Comparison of ENCODE assay signal across 20 cellular contexts in genomic region chr4:128596115-128596514, GRCh38.
A peak's percentile ranks its signal among the peaks of the same experiment; 100 is the strongest.
DNase-seq lines count a peak whose midpoint lies in the region; ATAC-seq and TF ChIP-seq lines count a peak whose summit lies in the region.
"Had no signal": no experiment of that assay in that cellular context is flagged by ENCODE, and none has a peak within 500 bp of the region (broad histone marks: within the 10 kb centered on the region; RNA-seq: fewer than 3 reads in every experiment).

No MANE protein-coding gene starts in this region.

- peaks cover 21% of the 10 kb centered on the region for H3K36me3 Mint-ChIP-seq in GM23338 (ENCODE audit: low read depth)
- peaks cover 0 to 11% (median 8%) of the 10 kb centered on the region in 5 donors for H3K36me3 Mint-ChIP-seq in naive thymus-derived CD4-positive, alpha-beta T cell
- H3K36me3 Mint-ChIP-seq: CD8-positive, alpha-beta T cell had no signal

- no peak for DNase-seq in hepatocyte (ENCODE audit: low spot score)
- DNase-seq in mesenchymal stem cell = no peak
- DNase-seq in stomach = peak; percentile 75
- DNase-seq in NCI-H2081 treated with DMSO at 0.1 percent for 48 hours (lab: John Stamatoyannopoulos, UW) = no peak
- no peak for DNase-seq in GM23338 (ENCODE audit: low spot score)
- DNase-seq in ovary = no peak
- no peak for DNase-seq in naive thymus-derived CD4-positive, alpha-beta T cell
- DNase-seq: CD8-positive, alpha-beta T cell; Kasumi-1; MG63; NCI-H1048; NCI-H1436; NCI-H1930; NCI-H345; NCI-H524 treated with DMSO at 0.1 percent for 48 hours; PC-3; SIG-M5 had no signal

- no peak overlapping the region for H2BK5ac ChIP-seq in mesenchymal stem cell (ENCODE audit: low read depth, low read length, poor library complexity, severe bottlenecking)

- no peaks in the 10 kb centered on the region for H3K27me3 ChIP-seq in hepatocyte
- peaks cover 0 to 2% of the 10 kb centered on the region in 2 experiments for H3K27me3 ChIP-seq in mesenchymal stem cell (ENCODE audit: control insufficient read depth in 1 of 2, insufficient read depth in 1 of 2, low read length in 2 of 2)
- no peaks in the 10 kb centered on the region for H3K27me3 ChIP-seq in stomach
- no peaks in the 10 kb centered on the region for H3K27me3 ChIP-seq in GM23338 (ENCODE audit: insufficient read depth)
- H3K27me3 ChIP-seq in ovary = no peaks in the 10 kb centered on the region
- no peaks in the 10 kb centered on the region for H3K27me3 ChIP-seq in naive thymus-derived CD4-positive, alpha-beta T cell (ENCODE audit: control insufficient read depth in 2 of 2, insufficient read depth in 2 of 2, low read length in 2 of 2)
- H3K27me3 ChIP-seq: BLaER1, MG63 had no signal

- H3K9me3 Mint-ChIP-seq in GM23338 = peaks cover 19% of the 10 kb centered on the region
- H3K9me3 Mint-ChIP-seq in naive thymus-derived CD4-positive, alpha-beta T cell = peaks cover 2 to 26% (median 13%) of the 10 kb centered on the region in 11 donors

- H3K9me3 ChIP-seq in hepatocyte (ENCODE audit: low read depth) (no peaks in the 10 kb centered on the region), mesenchymal stem cell (ENCODE audit: control insufficient read depth, low read length) (peaks cover 10% of the 10 kb centered on the region), stomach (no peaks in the 10 kb centered on the region), ovary (no peaks in the 10 kb centered on the region)
- H3K9me3 ChIP-seq in naive thymus-derived CD4-positive, alpha-beta T cell (ENCODE audit: control insufficient read depth in 2 of 3, low read length in 3 of 3) = peaks cover 0 to 3% (median 0%) of the 10 kb centered on the region in 3 experiments
- H3K9me3 ChIP-seq: BLaER1, MG63 had no signal

- H3K27ac ChIP-seq in hepatocyte = peak overlapping the region; percentile 66
- peak overlapping the region; percentile 18 for H3K27ac ChIP-seq in mesenchymal stem cell (ENCODE audit: low read length, poor library complexity, severe bottlenecking)
- H3K27ac ChIP-seq in stomach = peak overlapping the region; percentile 38 to 88 (median 52)
- no peak overlapping the region for H3K27ac ChIP-seq in GM23338 (ENCODE audit: low read depth)
- H3K27ac ChIP-seq in ovary = no peak overlapping the region
- no peak overlapping the region for H3K27ac ChIP-seq in naive thymus-derived CD4-positive, alpha-beta T cell (ENCODE audit: low read depth, low read length)
- H3K27ac ChIP-seq: BLaER1, RWPE1 had no signal

- no peaks in the 10 kb centered on the region for H3K9me2 ChIP-seq in hepatocyte (replicated peaks; ENCODE audit: insufficient read depth)
- 0 out of 2 replicates have a peak, but pooled peaks cover 5% of the 10 kb centered on the region for H3K9me2 ChIP-seq in GM23338 (ENCODE audit: insufficient read depth)

- no peak overlapping the region for H3K4me2 ChIP-seq in hepatocyte
- H3K4me2 ChIP-seq in mesenchymal stem cell (ENCODE audit: low read length, poor library complexity, severe bottlenecking) = no peak overlapping the region
- no peak overlapping the region for H3K4me2 ChIP-seq in GM23338
- H3K4me2 ChIP-seq: BLaER1 had no signal

- POLR2A ChIA-PET in naive thymus-derived CD4-positive, alpha-beta T cell (lab: Charles Lee) = no interaction called here

- no peak for ATAC-seq in GM23338
- ATAC-seq in naive thymus-derived CD4-positive, alpha-beta T cell = no peak
- ATAC-seq: CD8-positive, alpha-beta T cell; PC-3 had no signal

- H2BK120ac ChIP-seq in mesenchymal stem cell (ENCODE audit: low read depth, low read length) = peak overlapping the region; percentile 64

- H3K4me1 ChIP-seq in hepatocyte (ENCODE audit: insufficient read depth) (peaks cover 21% of the 10 kb centered on the region), mesenchymal stem cell (ENCODE audit: control insufficient read depth, insufficient read depth, low read depth, low read length) (peaks cover 17% of the 10 kb centered on the region), stomach (peaks cover 20 to 48% (median 43%) of the 10 kb centered on the region in 4 donors), GM23338 (ENCODE audit: insufficient read depth) (0 out of 2 replicates have a peak, but pooled peaks cover 3% of the 10 kb centered on the region), ovary (ENCODE audit: insufficient read depth) (peaks cover 15% of the 10 kb centered on the region)
- H3K4me1 ChIP-seq in naive thymus-derived CD4-positive, alpha-beta T cell (ENCODE audit: control insufficient read depth in 2 of 2, insufficient read depth in 2 of 2, low read length in 2 of 2) = no peaks in the 10 kb centered on the region
- H3K4me1 ChIP-seq: BLaER1 had no signal

- H2AFZ ChIP-seq in hepatocyte = no peak overlapping the region
- no peak overlapping the region for H2AFZ ChIP-seq in mesenchymal stem cell (ENCODE audit: low read depth, low read length)
- H2AFZ ChIP-seq in GM23338 = no peak overlapping the region

- no peak overlapping the region for H3K14ac ChIP-seq in mesenchymal stem cell (ENCODE audit: low read length in 2 of 2)

- no peak for TF ChIP-seq CTCF in hepatocyte (IDR thresholded peaks at IDR 0.05; ENCODE audit: poor library complexity)
- TF ChIP-seq CTCF in stomach (IDR thresholded peaks at IDR 0.05) = no peak
- no peak for TF ChIP-seq CTCF in GM23338 (conservative IDR thresholded peaks at IDR 0.05; ENCODE audit: low read depth in 2 of 2)
- no peak for TF ChIP-seq CTCF in ovary (IDR thresholded peaks at IDR 0.05)

- H3K23ac ChIP-seq in mesenchymal stem cell (ENCODE audit: low read length in 2 of 2) = no peak overlapping the region

- CTCF ChIA-PET in naive thymus-derived CD4-positive, alpha-beta T cell (lab: Charles Lee) = no interaction called here

- TF ChIP-seq EP300 in Ishikawa (IDR thresholded peaks at IDR 0.05; ENCODE audit: borderline replicate concordance) = peak; percentile 76; the same call in 1 of the 2 replicates
- TF ChIP-seq EP300 in stomach (IDR thresholded peaks at IDR 0.05) = no peak
- no peak for TF ChIP-seq EP300 in ovary (IDR thresholded peaks at IDR 0.05)

- H3K4me1 Mint-ChIP-seq in GM23338 = peaks cover 13% of the 10 kb centered on the region
- H3K4me1 Mint-ChIP-seq in naive thymus-derived CD4-positive, alpha-beta T cell = peaks cover 0 to 2% (median 0%) of the 10 kb centered on the region in 7 donors

- intact Hi-C loops in stomach (cut with DNase I; ENCODE audit: low total_unique reads) = no loop called here
- intact Hi-C loops in ovary (cut with DNase I) = no loop called here
- intact Hi-C loops in naive thymus-derived CD4-positive, alpha-beta T cell (cut with micrococcal nuclease) = no loop called here

- no peaks in the 10 kb centered on the region for H3F3A ChIP-seq in GM23338 (replicated peaks; ENCODE audit: low read depth)

- H4K8ac ChIP-seq in mesenchymal stem cell (ENCODE audit: low read length) = peak overlapping the region; percentile 19

- peak overlapping the region; percentile 52 to 72 for H3K18ac ChIP-seq in mesenchymal stem cell (ENCODE audit: low read depth in 1 of 2, low read length in 2 of 2)

- H3K79me1 ChIP-seq in mesenchymal stem cell (replicated peaks; ENCODE audit: low read length, poor library complexity, severe bottlenecking) = peaks cover 4% of the 10 kb centered on the region

- peak overlapping the region; percentile 78 for H2BK15ac ChIP-seq in mesenchymal stem cell (ENCODE audit: low read depth, poor library complexity, severe bottlenecking)

- H3K4ac ChIP-seq in mesenchymal stem cell (ENCODE audit: low read depth in 1 of 2, low read length in 2 of 2) = peak overlapping the region; percentile 89 to 98

- no peak overlapping the region for H3K27ac Mint-ChIP-seq in GM23338
- H3K27ac Mint-ChIP-seq in naive thymus-derived CD4-positive, alpha-beta T cell = no peak overlapping the region
- H3K27ac Mint-ChIP-seq: CD8-positive, alpha-beta T cell had no signal

- WGBS in hepatocyte (ENCODE audit: low lambda C conversion rate, missing lambda C conversion rate) = 77% methylated on average over 5 of the region's 5 CpGs
- 85% methylated on average over 5 of the region's 5 CpGs for WGBS in mesenchymal stem cell
- 22 to 47% (median 40%) methylated on average over 5 of the region's 5 CpGs for WGBS in stomach, 5 donors
- 79 to 86% (median 83%) methylated on average over 5 of the region's 5 CpGs for WGBS in ovary, 3 donors

- H3K79me2 ChIP-seq in hepatocyte = no peaks in the 10 kb centered on the region
- H3K79me2 ChIP-seq in GM23338 (replicated peaks; ENCODE audit: insufficient read depth) = no peaks in the 10 kb centered on the region

- no peak overlapping the region for H3K4me3 ChIP-seq in hepatocyte
- H3K4me3 ChIP-seq in mesenchymal stem cell (ENCODE audit: insufficient read depth in 1 of 2, low read depth in 1 of 2, low read length in 2 of 2) = no peak overlapping the region
- no peak overlapping the region for H3K4me3 ChIP-seq in stomach
- H3K4me3 ChIP-seq in GM23338 = no peak overlapping the region
- H3K4me3 ChIP-seq in ovary = no peak overlapping the region
- no peak overlapping the region for H3K4me3 ChIP-seq in naive thymus-derived CD4-positive, alpha-beta T cell (ENCODE audit: low read length)
- H3K4me3 ChIP-seq: BLaER1, MG63 had no signal

- TF ChIP-seq RAD21 in Ishikawa (IDR thresholded peaks at IDR 0.05; ENCODE audit: low read depth) = peak; percentile 9; the same call in 1 of the 2 replicates

- H3K36me3 ChIP-seq in hepatocyte (replicated peaks; ENCODE audit: insufficient read depth, low read depth) = no peaks in the 10 kb centered on the region
- no peaks in the 10 kb centered on the region for H3K36me3 ChIP-seq in mesenchymal stem cell (ENCODE audit: control insufficient read depth in 1 of 2, insufficient read depth in 2 of 2, low read depth in 1 of 2, low read length in 2 of 2)
- no peaks in the 10 kb centered on the region for H3K36me3 ChIP-seq in stomach
- peaks cover 7% of the 10 kb centered on the region for H3K36me3 ChIP-seq in GM23338 (ENCODE audit: insufficient read depth)
- no peaks in the 10 kb centered on the region for H3K36me3 ChIP-seq in ovary
- no peaks in the 10 kb centered on the region for H3K36me3 ChIP-seq in naive thymus-derived CD4-positive, alpha-beta T cell (ENCODE audit: control insufficient read depth in 2 of 3, insufficient read depth in 3 of 3, low read length in 3 of 3)
- H3K36me3 ChIP-seq: BLaER1, MG63 had no signal

- H4K20me1 ChIP-seq in hepatocyte (ENCODE audit: insufficient read depth, poor library complexity, severe bottlenecking) (no peaks in the 10 kb centered on the region), GM23338 (replicated peaks; ENCODE audit: insufficient read depth) (no peaks in the 10 kb centered on the region)
- H4K20me1 ChIP-seq: BLaER1 had no signal

- TF ChIP-seq POLR2A in stomach (IDR thresholded peaks at IDR 0.05) = no peak
- TF ChIP-seq POLR2A in ovary (IDR thresholded peaks at IDR 0.05) = no peak

- peaks cover 6% of the 10 kb centered on the region for H3K27me3 Mint-ChIP-seq in GM23338 (ENCODE audit: insufficient read depth, low read depth, poor library complexity)
- H3K27me3 Mint-ChIP-seq in naive thymus-derived CD4-positive, alpha-beta T cell = peaks cover 0 to 21% (median 20%) of the 10 kb centered on the region in 5 donors

- peak overlapping the region; percentile 88 to 98 for H2BK12ac ChIP-seq in mesenchymal stem cell (ENCODE audit: low read length in 2 of 2)

- peak overlapping the region; percentile 18 for H4K91ac ChIP-seq in mesenchymal stem cell (ENCODE audit: low read length)

- peak overlapping the region; percentile 24 for H2AK5ac ChIP-seq in mesenchymal stem cell (ENCODE audit: low read length, severe bottlenecking)

- H3K4me3 Mint-ChIP-seq in GM23338 = no peak overlapping the region
- no peak overlapping the region for H3K4me3 Mint-ChIP-seq in naive thymus-derived CD4-positive, alpha-beta T cell
- H3K4me3 Mint-ChIP-seq: CD8-positive, alpha-beta T cell had no signal

- H3K9ac ChIP-seq in mesenchymal stem cell (ENCODE audit: low read length) = no peak overlapping the region
- H3K9ac ChIP-seq: BLaER1 had no signal

Comparison
In these comparisons a context has a peak if more than half of its experiments do, and no peak if none do; other contexts are left out.
1. H3K27ac ChIP-seq: peak in hepatocyte (single experiment), mesenchymal stem cell (single experiment) and stomach (5 of 5); none in GM23338 (single experiment), ovary (0 of 2) and naive thymus-derived CD4-positive, alpha-beta T cell (single experiment).